In genomic region chr5:75588666-75589065, GRCh38 we compare ENCODE assay signal across 24 cellular contexts. TPM values are rescaled to one million over a fixed set of nuclear protein-coding genes. Genes with fewer than 3 reads are reported as not detected.
"Had no signal": no experiment of that assay in that cellular context is flagged by ENCODE, and none has a peak within 500 bp of the region (broad histone marks: within the 10 kb centered on the region; RNA-seq: fewer than 3 reads in every experiment).

No MANE protein-coding gene starts in this region.

- H3K4me2 ChIP-seq: smooth muscle cell had no signal

- H3K27me3 ChIP-seq: colonic mucosa, gastroesophageal sphincter, heart left ventricle, neutrophil, pancreas, right lobe of liver, suprapubic skin, transverse colon, uterus had no signal

- ATAC-seq: activated T-helper 17 cell treated with anti-CD3 and anti-CD28 coated beads, Interleukin-2, amount 50 U/mL, for 72 hours; gastroesophageal sphincter; heart left ventricle; left cardiac atrium; natural killer cell; pancreas; right lobe of liver; stimulated activated naive CD8-positive, alpha-beta T cell treated with anti-CD3 and anti-CD28 coated beads, Interleukin-15, amount 100 ng/mL, for 72 hours had no signal

- H3K9me3 ChIP-seq: colonic mucosa, gastroesophageal sphincter, heart left ventricle, neutrophil, pancreas, right lobe of liver, suprapubic skin, transverse colon, uterus had no signal

- DNase-seq: activated CD4-positive, alpha-beta memory T cell treated with anti-CD3 and anti-CD28 coated beads, Interleukin-2, amount 10 ng/mL, durations not matched to agents 7 days and 5 days; activated CD4-positive, alpha-beta T cell treated with anti-CD3 and anti-CD28 coated beads for 48 hours; activated CD4-positive, CD25-positive, alpha-beta regulatory T cell; activated naive CD4-positive, alpha-beta T cell; activated naive CD8-positive, alpha-beta T cell treated with anti-CD3 and anti-CD28 coated beads, Interleukin-2, amount 10 ng/mL, durations not matched to agents 7 days and 5 days; activated T-cell treated with anti-CD3 and anti-CD28 coated beads, Interleukin-2, amount 50 U/mL, for 1 hour; anterior cingulate cortex; central memory CD4-positive, alpha-beta T cell; colonic mucosa; heart left ventricle; left cardiac atrium; mesenchymal stem cell; natural killer cell; pancreas; right lobe of liver; stimulated activated CD4-positive, alpha-beta T cell treated with anti-CD3 and anti-CD28 coated beads, Interleukin-4, amount 100 ng/mL, for 1 hour; stimulated activated naive CD8-positive, alpha-beta T cell treated with anti-CD3 and anti-CD28 coated beads, Interleukin-15, amount 100 ng/mL, for 72 hours; transverse colon; uterus had no signal

- H3K4me3 ChIP-seq: colonic mucosa, gastroesophageal sphincter, heart left ventricle, pancreas, right lobe of liver, smooth muscle cell, suprapubic skin, transverse colon, uterus had no signal

- H3K27ac ChIP-seq: colonic mucosa, gastroesophageal sphincter, heart left ventricle, neutrophil, pancreas, right lobe of liver, suprapubic skin, transverse colon, uterus had no signal

- H3K36me3 ChIP-seq: colonic mucosa, pancreas, uterus had no signal

- H3K4me1 ChIP-seq: colonic mucosa, gastroesophageal sphincter, heart left ventricle, pancreas, right lobe of liver, suprapubic skin, uterus had no signal

RNA-seq across cellular contexts. Expression of gene ANKDD1B, which starts 22.6 kb away (rescaled TPM):
- polyA plus RNA-seq: smooth muscle cell had no signal
